ENCODE assay signal across 4 cellular contexts in genomic region chr7:117300506-117300905, GRCh38. TPM values are rescaled to one million over a fixed set of nuclear protein-coding genes. Genes with fewer than 3 reads are reported as not detected.
"Had no signal": no experiment of that assay in that cellular context is flagged by ENCODE, and none has a peak within 500 bp of the region (broad histone marks: within the 10 kb centered on the region; RNA-seq: fewer than 3 reads in every experiment).

No MANE protein-coding gene starts in this region.

RNA-seq across cellular contexts. Expression of gene WNT2, which starts 22.4 kb away (rescaled TPM):
- total RNA-seq: HepG2, HT-29, HT1080 had no signal
- polyA plus RNA-seq: HepG2, IgD-negative memory B cell had no signal
